9 cellular contexts compared by ENCODE assay signal in the genomic region with DNA sequence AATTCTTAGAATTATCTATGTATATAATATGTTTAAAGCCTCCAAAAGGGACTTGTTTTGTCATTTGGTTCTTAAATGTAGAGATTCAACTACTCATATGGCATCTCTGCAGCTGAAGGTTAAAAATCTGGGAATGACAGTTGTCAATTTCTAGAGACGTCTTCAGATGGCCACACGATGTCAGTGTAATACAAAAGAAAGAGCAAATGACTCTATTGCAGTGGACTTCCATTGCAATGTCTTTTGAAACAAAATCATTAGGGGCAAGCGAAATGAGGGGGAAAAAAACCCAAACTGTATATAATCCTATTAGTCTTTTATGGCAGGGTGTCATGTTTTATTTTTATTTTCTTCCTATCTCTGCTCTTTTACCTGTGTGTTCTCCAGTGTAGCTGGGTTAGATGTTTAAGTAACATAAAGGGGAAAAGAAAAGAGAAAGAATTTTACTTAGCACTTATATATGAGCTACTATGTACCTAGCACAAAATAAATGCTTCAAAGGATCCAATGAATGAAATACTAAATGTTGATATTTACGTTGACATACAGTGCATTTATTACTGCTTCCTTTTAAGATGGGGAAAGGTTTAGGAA. TPM values are rescaled to one million over a fixed set of nuclear protein-coding genes. Genes with fewer than 3 reads are reported as not detected.
DNase-seq lines count a peak whose midpoint lies in the region; ATAC-seq, FAIRE-seq and TF ChIP-seq lines count a peak whose summit lies in the region.
"Had no signal": no experiment of that assay in that cellular context is flagged by ENCODE, and none has a peak within 500 bp of the region (broad histone marks: within the 10 kb centered on the region; RNA-seq: fewer than 3 reads in every experiment).

No MANE protein-coding gene starts in this region.

- no peak overlapping the region for H3K27ac Mint-ChIP-seq in endothelial cell (ENCODE audit: unreplicated experiment)
- H3K27ac Mint-ChIP-seq: IgD-negative memory B cell had no signal

- no peaks in the 10 kb centered on the region for H3K36me3 Mint-ChIP-seq in endothelial cell (ENCODE audit: low read depth, unreplicated experiment)
- H3K36me3 Mint-ChIP-seq: IgD-negative memory B cell had no signal

- no peak for FAIRE-seq in K562 (lab: Jason Lieb, UNC)

- H3K9me3 ChIP-seq in DND-41 (ENCODE audit: insufficient read depth, low read length, severe bottlenecking), result peaks cover 6% of the 10 kb centered on the region
- H3K9me3 ChIP-seq in K562 (replicated peaks; ENCODE audit: control insufficient read depth, insufficient read depth, low read depth, low read length), result no peaks in the 10 kb centered on the region
- H3K9me3 ChIP-seq in left lung, result peaks cover 0 to 5% of the 10 kb centered on the region in 2 donors

- H3K4me2 ChIP-seq in DND-41 (ENCODE audit: insufficient read depth, low read length) (no peak overlapping the region), K562 (ENCODE audit: insufficient read depth, low read length) (no peak overlapping the region)

- POLR2A ChIA-PET in K562 (lab: Yijun Ruan, JAX), result no interaction called here

- BruUV-seq in K562 (replicated peaks; lab: Mats Ljungman, UMichigan), result no TSS peak

- H3K27ac ChIP-seq in DND-41 (ENCODE audit: low read length) (no peak overlapping the region), K562 (ENCODE audit: extremely low read depth, low read depth, low read length) (no peak overlapping the region), left lung (no peak overlapping the region)

- no peak overlapping the region for H3K4me3 Mint-ChIP-seq in endothelial cell (ENCODE audit: unreplicated experiment)
- H3K4me3 Mint-ChIP-seq: IgD-negative memory B cell had no signal

- no peaks in the 10 kb centered on the region for H3K9me1 ChIP-seq in K562 (ENCODE audit: control insufficient read depth, insufficient read depth, low read length)

- WGBS in K562 (ENCODE audit: insufficient coverage, low coverage, missing lambda C conversion rate), result 0% methylated on average over 4 of the region's 4 CpGs

- H3K4me1 ChIP-seq in DND-41 (ENCODE audit: insufficient read depth, low read length) (no peaks in the 10 kb centered on the region), K562 (replicated peaks in 1 of 2; ENCODE audit: control insufficient read depth in 2 of 2, insufficient read depth in 2 of 2, low read length in 2 of 2) (no peaks in the 10 kb centered on the region), left lung (no peaks in the 10 kb centered on the region)

- ATAC-seq in DND-41 (ENCODE audit: insufficient read depth, low read depth) (no peak), K562 (peak; percentile 47; the same call in 1 of the 3 replicates), left lung (peak; percentile 68), GM19395 (IDR thresholded peaks at IDR 0.05; ENCODE audit: unreplicated experiment) (no peak), GM21423 (IDR thresholded peaks at IDR 0.05; ENCODE audit: unreplicated experiment) (no peak), GM18909 (IDR thresholded peaks at IDR 0.05; ENCODE audit: poor library complexity, unreplicated experiment) (no peak)

- no peak for TF ChIP-seq POLR2A in K562 (conservative IDR thresholded peaks at IDR 0.05)

- no peaks in the 10 kb centered on the region for H3K27me3 Mint-ChIP-seq in endothelial cell (ENCODE audit: unreplicated experiment)

- CTCF ChIA-PET in K562 (lab: Yijun Ruan, JAX; ENCODE audit: low intra/inter-chr PET ratio), result interaction anchor here (0.7 to 1.9 kb wide), 4 partner anchors 96 to 373 kb away, joined by 3 to 9 read pairs (median 4); no protein-coding TSS in a partner anchor

- no peaks in the 10 kb centered on the region for H3K9me3 Mint-ChIP-seq in endothelial cell (ENCODE audit: unreplicated experiment)

- H3K4me3 ChIP-seq in DND-41 (ENCODE audit: low read depth in 1 of 2, low read length in 2 of 2) (no peak overlapping the region), K562 (no peak overlapping the region), left lung (no peak overlapping the region)

- H3K4me1 Mint-ChIP-seq in endothelial cell (ENCODE audit: unreplicated experiment), result no peaks in the 10 kb centered on the region
- H3K4me1 Mint-ChIP-seq: IgD-negative memory B cell had no signal

- H4K20me1 ChIP-seq in DND-41 (ENCODE audit: insufficient read depth, low read length) (no peaks in the 10 kb centered on the region), K562 (replicated peaks; ENCODE audit: control insufficient read depth, insufficient read depth, low read length) (no peaks in the 10 kb centered on the region)

- H3K36me3 ChIP-seq in DND-41 (ENCODE audit: insufficient read depth, low read length) (no peaks in the 10 kb centered on the region), K562 (ENCODE audit: control insufficient read depth, insufficient read depth, low read length) (no peaks in the 10 kb centered on the region), left lung (no peaks in the 10 kb centered on the region)

- no peak for DNase-seq in DND-41
- peak; percentile 25 for DNase-seq in MV-4-11 (lab: John Stamatoyannopoulos, UW)
- peak in 1 of 4 experiments; percentile 8 for DNase-seq in K562 (ENCODE audit: extremely low read depth in 1 of 4, low spot score in 3 of 4)
- no peak for DNase-seq in left lung
- no peak for DNase-seq in endothelial cell (ENCODE audit: low spot score)

- intact Hi-C loops in K562 (cut with micrococcal nuclease), result loop anchor here (5.0 to 10.0 kb wide), 3 partner anchors 352 to 1630 kb away; no protein-coding TSS in a partner anchor
- intact Hi-C loops in left lung (cut with DNase I), result no loop called here

- no peak overlapping the region for H3K9ac ChIP-seq in DND-41 (ENCODE audit: low read depth, low read length)
- H3K9ac ChIP-seq in K562 (ENCODE audit: insufficient read depth in 1 of 2, low read depth in 2 of 2, low read length in 2 of 2), result no peak overlapping the region

- TF ChIP-seq RAD21 in K562 (CRISPR knock-in tag; conservative IDR thresholded peaks at IDR 0.05 in 1 of 2, IDR thresholded peaks at IDR 0.05 in 1 of 2), result peak; percentile 12 to 46; a peak in 2 of 4 replicates

- TF ChIP-seq CTCF in DND-41 (IDR thresholded peaks at IDR 0.05; ENCODE audit: borderline replicate concordance, extremely low read depth, low read length, poor library complexity, severe bottlenecking) (peak; percentile 32), K562 (IDR thresholded peaks at IDR 0.05 in 2 of 3, conservative IDR thresholded peaks at IDR 0.05 in 1 of 3; ENCODE audit: insufficient read depth in 2 of 3, low read depth in 1 of 3, low read length in 3 of 3) (peak; percentile 22 to 40 (median 25); a peak in 3 of 6 replicates), left lung (IDR thresholded peaks at IDR 0.05) (peak in 1 of 2 donors; percentile 42), endothelial cell (IDR thresholded peaks at IDR 0.05; ENCODE audit: unreplicated experiment) (no peak)

- TF ChIP-seq EP300 in K562 (IDR thresholded peaks at IDR 0.05; ENCODE audit: low read length), result no peak

- H3K27me3 ChIP-seq in DND-41 (ENCODE audit: insufficient read depth, low read length, poor library complexity) (peaks cover 3% of the 10 kb centered on the region), K562 (ENCODE audit: control insufficient read depth in 2 of 2, insufficient read depth in 2 of 2, low read length in 2 of 2) (no peaks in the 10 kb centered on the region), left lung (no peaks in the 10 kb centered on the region)

- H3K79me2 ChIP-seq in DND-41 (ENCODE audit: insufficient read depth, low read length) (no peaks in the 10 kb centered on the region), K562 (ENCODE audit: control insufficient read depth, insufficient read depth, low read length) (no peaks in the 10 kb centered on the region)

- no peak overlapping the region for H2AFZ ChIP-seq in DND-41 (ENCODE audit: low read depth, low read length)
- no peak overlapping the region for H2AFZ ChIP-seq in K562 (ENCODE audit: low read depth, low read length)

- in situ Hi-C loops in K562 (cut with MboI), result loop anchor here (25.0 kb wide), 1 partner anchor 1637 kb away; no protein-coding TSS in a partner anchor

TF ChIP-seq in K562, 482 proteins besides CTCF, POLR2A, EP300 and RAD21 (continues in another document):
- TF ChIP-seq TAF15 (IDR thresholded peaks at IDR 0.05; ENCODE audit: low read depth, low read length) (no peak), NR4A1 (CRISPR knock-in tag; IDR thresholded peaks at IDR 0.05) (no peak), NR4A1 (tag; IDR thresholded peaks at IDR 0.05) (no peak), CBX3 (IDR thresholded peaks at IDR 0.05; ENCODE audit: borderline replicate concordance in 1 of 2, low read length in 2 of 2) (no peak)
- TF ChIP-seq, protein P1, sequence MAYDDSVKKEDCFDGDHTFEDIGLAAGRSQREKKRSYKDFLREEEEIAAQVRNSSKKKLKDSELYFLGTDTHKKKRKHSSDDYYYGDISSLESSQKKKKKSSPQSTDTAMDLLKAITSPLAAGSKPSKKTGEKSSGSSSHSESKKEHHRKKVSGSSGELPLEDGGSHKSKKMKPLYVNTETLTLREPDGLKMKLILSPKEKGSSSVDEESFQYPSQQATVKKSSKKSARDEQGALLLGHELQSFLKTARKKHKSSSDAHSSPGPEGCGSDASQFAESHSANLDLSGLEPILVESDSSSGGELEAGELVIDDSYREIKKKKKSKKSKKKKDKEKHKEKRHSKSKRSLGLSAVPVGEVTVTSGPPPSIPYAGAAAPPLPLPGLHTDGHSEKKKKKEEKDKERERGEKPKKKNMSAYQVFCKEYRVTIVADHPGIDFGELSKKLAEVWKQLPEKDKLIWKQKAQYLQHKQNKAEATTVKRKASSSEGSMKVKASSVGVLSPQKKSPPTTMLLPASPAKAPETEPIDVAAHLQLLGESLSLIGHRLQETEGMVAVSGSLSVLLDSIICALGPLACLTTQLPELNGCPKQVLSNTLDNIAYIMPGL (CRISPR knock-in tag; IDR thresholded peaks at IDR 0.05), result no peak

RNA-seq across cellular contexts. Expression of gene CCN2, which starts 26.2 kb away (rescaled TPM):
- not detected in 2 replicates for total RNA-seq in K562 (2011; cell fraction: chromatin; rRNA removed; ENCODE audit: low replicate concordance)
- not detected in 2 replicates for total RNA-seq in K562 (2011; cell fraction: nucleolus; rRNA removed)
- not detected in 2 replicates for total RNA-seq in K562 (2011; cell fraction: nucleoplasm; rRNA removed)
- not detected in 2 replicates for total RNA-seq in K562 (2014; rRNA removed)
- not detected in 2 replicates for total RNA-seq in K562 (2014; rRNA removed; fragmentation: Illumina TruSeq; extraction: Trizol)
- not detected in 2 replicates for total RNA-seq in K562 (2015; rRNA removed; fragmentation: Illumina TruSeq; extraction: Trizol)
- 0.40 and 0.51 TPM in 2 replicates for total RNA-seq in K562 (2021)
- polyA plus RNA-seq in K562 (2011; rRNA removed), result not detected in 2 replicates
- polyA plus RNA-seq in K562 (2011; cell fraction: cytosol; rRNA removed), result 0.16 and 0.21 TPM in 2 replicates
- polyA plus RNA-seq in K562 (2011; cell fraction: nucleus; rRNA removed), result not detected in 2 replicates
- polyA plus RNA-seq in K562 (2012), result not detected in 2 replicates
- polyA plus RNA-seq in K562 (2014; fragmentation: Illumina TruSeq; extraction: Trizol), result not detected in 2 replicates
- not detected for polyA plus RNA-seq in K562 (2014; fragmentation: Nextera tagmentation; extraction: Ambion mirVana)
- polyA plus RNA-seq in K562 (2014; rRNA removed), result not detected in 2 replicates
- not detected in 2 replicates for polyA minus RNA-seq in K562 (2011; rRNA and poly(A)+ RNA removed)
- polyA minus RNA-seq in K562 (2011; cell fraction: cytosol; rRNA and poly(A)+ RNA removed), result 1.1 TPM in 1 of 2 replicates, not detected in the other
- not detected in 2 replicates for polyA minus RNA-seq in K562 (2011; cell fraction: nucleus; rRNA and poly(A)+ RNA removed)
- 100 to 1,000 TPM in 1 of 2 donors, 10 to 100 TPM in 1; 66.5 to 282 TPM for total RNA-seq in left lung
- total RNA-seq in endothelial cell (ENCODE audit: unreplicated experiment), result 12.0 TPM
- polyA plus RNA-seq: IgD-negative memory B cell had no signal

Comparison
In these comparisons a context has a peak if more than half of its experiments do, and no peak if none do; other contexts are left out.
1. ATAC-seq: peak in K562 (single experiment) and left lung (single experiment); none in DND-41 (single experiment), GM19395 (single experiment), GM21423 (single experiment) and GM18909 (single experiment).